Comparison of ENCODE assay signal across 12 cellular contexts in genomic region chrX:24245201-24245600, GRCh38.
A peak's percentile ranks its signal among the peaks of the same experiment; 100 is the strongest.
DNase-seq lines count a peak whose midpoint lies in the region; ATAC-seq and TF ChIP-seq lines count a peak whose summit lies in the region.
"Had no signal": no experiment of that assay in that cellular context is flagged by ENCODE, and none has a peak within 500 bp of the region (broad histone marks: within the 10 kb centered on the region; RNA-seq: fewer than 3 reads in every experiment).

No MANE protein-coding gene starts in this region.

- TF ChIP-seq CTCF in choroid plexus epithelial cell (conservative IDR thresholded peaks at IDR 0.05; ENCODE audit: low read depth, low read length), result no peak

- DNase-seq in COLO829 (ENCODE audit: low spot score) (peak; percentile 83), LHCN-M2 (ENCODE audit: low read depth) (peak; percentile 73), choroid plexus epithelial cell (ENCODE audit: low read depth) (peak; percentile 24), kidney glomerular epithelial cell (lab: John Stamatoyannopoulos, UW) (peak; percentile 11), SKM-1 treated with dmso at 0.1 percent for 144 hours (lab: John Stamatoyannopoulos, UW; ENCODE audit: unreplicated experiment) (no peak), NCI-H748 treated with DMSO at 0.1 percent for 48 hours (lab: John Stamatoyannopoulos, UW) (no peak)
- no peak for DNase-seq in NK-92 treated with Interleukin-12 subunit alpha and Interleukin-12 subunit beta, amount 100 ng/mL, for 24 hours (lab: John Stamatoyannopoulos, UW)
- DNase-seq: dermis blood vessel endothelial cell; naive B cell; stimulated activated naive CD4-positive, alpha-beta T cell had no signal

- no peak for ATAC-seq in HG03159 (IDR thresholded peaks at IDR 0.05; ENCODE audit: unreplicated experiment)
- ATAC-seq: activated CD4-positive, CD25-positive, alpha-beta regulatory T cell treated with anti-CD3 and anti-CD28 coated beads, Interleukin-2, amount 50 U/mL, for 24 hours had no signal

- H3K4me3 ChIP-seq in choroid plexus epithelial cell (ENCODE audit: low read depth, low read length), result no peak overlapping the region

Comparison
In these comparisons a context has a peak if more than half of its experiments do, and no peak if none do; other contexts are left out.
1. DNase-seq: peak in COLO829 (single experiment), LHCN-M2 (single experiment), choroid plexus epithelial cell (single experiment) and kidney glomerular epithelial cell (single experiment); none in NK-92 treated with Interleukin-12 subunit alpha and Interleukin-12 subunit beta, amount 100 ng/mL, for 24 hours (single experiment), SKM-1 treated with dmso at 0.1 percent for 144 hours (single experiment) and NCI-H748 treated with DMSO at 0.1 percent for 48 hours (single experiment).